ENCODE assay signal across 18 cellular contexts in the genomic region with DNA sequence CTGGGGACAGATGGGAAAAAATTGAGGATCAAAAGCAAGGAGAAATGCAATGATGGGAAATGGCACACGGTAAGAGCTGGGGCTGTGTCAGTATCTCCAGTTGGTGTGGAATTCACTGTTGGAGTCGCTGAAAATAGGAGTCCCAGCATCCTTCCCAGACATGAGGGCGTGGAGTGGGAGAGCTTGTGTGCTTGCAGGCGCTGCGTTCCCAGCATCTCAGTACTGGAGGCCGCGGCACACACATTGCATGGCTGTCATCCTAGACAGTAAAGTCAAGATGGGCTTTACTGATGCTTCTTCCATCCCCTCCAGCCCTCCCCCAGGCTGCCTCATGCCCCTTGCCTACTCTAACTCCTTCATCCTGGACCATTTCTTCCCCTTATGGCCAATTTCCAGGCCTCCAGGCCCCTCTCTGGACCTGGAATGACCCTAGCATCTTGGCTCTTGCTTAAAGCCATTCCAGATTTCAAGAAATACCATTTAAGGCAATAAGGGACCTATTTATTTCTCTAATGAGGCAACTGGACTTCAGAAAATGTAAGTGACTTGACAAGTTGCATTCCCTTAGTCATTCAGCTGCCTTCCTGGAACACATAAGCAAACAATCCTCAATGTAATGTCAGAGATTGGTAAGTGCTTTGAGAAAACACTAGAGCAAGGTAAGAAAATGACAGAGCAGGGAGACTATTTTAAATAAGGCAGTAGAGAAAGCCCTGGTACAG.
DNase-seq lines count a peak whose midpoint lies in the region; ATAC-seq and TF ChIP-seq lines count a peak whose summit lies in the region.
"Had no signal": no experiment of that assay in that cellular context is flagged by ENCODE, and none has a peak within 500 bp of the region (broad histone marks: within the 10 kb centered on the region; RNA-seq: fewer than 3 reads in every experiment).

No MANE protein-coding gene starts in this region.

- H3K4me3 ChIP-seq in lower lobe of right lung (no peak overlapping the region), aorta (ENCODE audit: low read length in 2 of 2) (no peak overlapping the region)

- H3K9me3 Mint-ChIP-seq in MCF 10A (ENCODE audit: unreplicated experiment) = no peaks in the 10 kb centered on the region
- H3K9me3 Mint-ChIP-seq in H9 = no peaks in the 10 kb centered on the region
- H3K9me3 Mint-ChIP-seq: activated naive CD8-positive, alpha-beta T cell treated with anti-CD3 and anti-CD28 coated beads for 36 hours; dendritic cell treated with granulocyte-macrophage colony-stimulating factor and Interleukin-4, amounts not matched to agents 40 ng/mL and 50 ng/mL, for 4 days had no signal

- H3K27ac ChIP-seq in lower lobe of right lung = peak overlapping the region; percentile 36
- no peak overlapping the region for H3K27ac ChIP-seq in aorta (ENCODE audit: low read depth in 1 of 2, low read length in 2 of 2)
- no peak overlapping the region for H3K27ac ChIP-seq in H9 (ENCODE audit: insufficient read length, low read depth, low read length)

- no peak overlapping the region for H4K91ac ChIP-seq in H9 (ENCODE audit: insufficient read length, low read depth, low read length)

- H3K56ac ChIP-seq in H9 (ENCODE audit: insufficient read length, low read depth, low read length) = no peak overlapping the region

- intact Hi-C loops in MCF 10A (cut with micrococcal nuclease) (no loop called here), lower lobe of right lung (cut with DNase I) (no loop called here), aorta (cut with DNase I) (loop anchor here in 1 of 2 donors (5.0 kb wide), 1 partner anchor 38 kb away; no protein-coding TSS in a partner anchor)

- H4K5ac ChIP-seq in H9 (ENCODE audit: insufficient read length, low read depth, low read length) = no peak overlapping the region

- H4K20me1 ChIP-seq in H9 (ENCODE audit: control insufficient read depth, insufficient read depth, insufficient read length) = no peaks in the 10 kb centered on the region

- no peak overlapping the region for H3K9ac ChIP-seq in H9 (ENCODE audit: extremely low read depth, insufficient read length, low read length)

- no peak overlapping the region for H3K4ac ChIP-seq in H9 (ENCODE audit: low read depth, low read length)

- no peak overlapping the region for H3K4me2 ChIP-seq in H9 (ENCODE audit: insufficient read depth, insufficient read length, low read length)

- H3K27me3 Mint-ChIP-seq in MCF 10A (ENCODE audit: insufficient read depth, unreplicated experiment) = no peaks in the 10 kb centered on the region
- no peaks in the 10 kb centered on the region for H3K27me3 Mint-ChIP-seq in H9 (ENCODE audit: low read depth)
- H3K27me3 Mint-ChIP-seq: activated naive CD8-positive, alpha-beta T cell treated with anti-CD3 and anti-CD28 coated beads for 36 hours; dendritic cell treated with granulocyte-macrophage colony-stimulating factor and Interleukin-4, amounts not matched to agents 40 ng/mL and 50 ng/mL, for 4 days had no signal

- DNase-seq in T47D (ENCODE audit: low read depth in 1 of 2, low spot score in 1 of 2) (peak; percentile 12 to 24), MCF 10A (ENCODE audit: unreplicated experiment) (no peak), dedifferentiated amniotic fluid mesenchymal stem cell (ENCODE audit: extremely low spot score) (peak; percentile 81), lower lobe of right lung (no peak), aorta (no peak), NCI-H2227 treated with DMSO at 0.1 percent for 48 hours (lab: John Stamatoyannopoulos, UW) (no peak), cerebellum (ENCODE audit: low spot score) (no peak), H9 (no peak)
- DNase-seq: ACHN; activated CD8-positive, alpha-beta memory T cell treated with anti-CD3 and anti-CD28 coated beads, Interleukin-2, amount 10 ng/mL, durations not matched to agents 7 days and 5 days; activated naive CD8-positive, alpha-beta T cell treated with anti-CD3 and anti-CD28 coated beads for 36 hours; NCI-H1436; NCI-H748 treated with DMSO at 0.1 percent for 48 hours; nucleus accumbens; stimulated activated CD4-positive, alpha-beta T cell treated with anti-CD3 and anti-CD28 coated beads, Interleukin-15, amount 100 ng/mL, for 24 hours had no signal

- POLR2A ChIA-PET in MCF 10A (lab: Yijun Ruan, JAX) = interaction anchor here (1.0 kb wide), 1 partner anchor 176 kb away, joined by 3 read pairs; no protein-coding TSS in a partner anchor

- H3K79me1 ChIP-seq in H9 (ENCODE audit: insufficient read depth, low read depth, low read length, poor library complexity, severe bottlenecking) = no peaks in the 10 kb centered on the region

- H2BK15ac ChIP-seq in H9 (ENCODE audit: low read depth, low read length) = no peak overlapping the region

- H3K27me3 ChIP-seq in lower lobe of right lung (ENCODE audit: low read depth) (no peaks in the 10 kb centered on the region), aorta (ENCODE audit: control insufficient read depth in 1 of 2, insufficient read depth in 2 of 2, low read length in 1 of 2) (no peaks in the 10 kb centered on the region), H9 (ENCODE audit: insufficient read depth, low read length) (no peaks in the 10 kb centered on the region)

- ATAC-seq in lower lobe of right lung (peak; percentile 72 to 89), aorta (ENCODE audit: low FRiP score) (peak; percentile 33)
- ATAC-seq: HepG2, Right ventricle myocardium inferior had no signal

- no peak overlapping the region for H3K18ac ChIP-seq in H9 (ENCODE audit: insufficient read length, low read depth, low read length)

- peaks cover 16% of the 10 kb centered on the region for H3K4me1 ChIP-seq in lower lobe of right lung
- no peaks in the 10 kb centered on the region for H3K4me1 ChIP-seq in aorta (ENCODE audit: control insufficient read depth in 1 of 2, insufficient read depth in 2 of 2, low read length in 2 of 2)
- no peaks in the 10 kb centered on the region for H3K4me1 ChIP-seq in H9 (ENCODE audit: insufficient read depth, low read length)

- H3K4me3 Mint-ChIP-seq in MCF 10A (ENCODE audit: unreplicated experiment) (no peak overlapping the region), H9 (no peak overlapping the region)
- H3K4me3 Mint-ChIP-seq: activated CD8-positive, alpha-beta memory T cell treated with anti-CD3 and anti-CD28 coated beads, Interleukin-2, amount 10 ng/mL, durations not matched to agents 7 days and 5 days; activated naive CD8-positive, alpha-beta T cell treated with anti-CD3 and anti-CD28 coated beads for 36 hours; dendritic cell treated with granulocyte-macrophage colony-stimulating factor and Interleukin-4, amounts not matched to agents 40 ng/mL and 50 ng/mL, for 4 days had no signal

- H2BK12ac ChIP-seq in H9 (ENCODE audit: insufficient read length, low read depth, low read length) = no peak overlapping the region

- H3K36me3 Mint-ChIP-seq in MCF 10A (ENCODE audit: insufficient read depth, unreplicated experiment) = peaks cover 99% of the 10 kb centered on the region
- no peaks in the 10 kb centered on the region for H3K36me3 Mint-ChIP-seq in H9 (ENCODE audit: insufficient read depth in 1 of 3, low read depth in 3 of 3)
- H3K36me3 Mint-ChIP-seq: activated CD8-positive, alpha-beta memory T cell treated with anti-CD3 and anti-CD28 coated beads, Interleukin-2, amount 10 ng/mL, durations not matched to agents 7 days and 5 days; activated naive CD8-positive, alpha-beta T cell treated with anti-CD3 and anti-CD28 coated beads for 36 hours had no signal

- no peak overlapping the region for H3T11ph ChIP-seq in H9 (ENCODE audit: low read length)

- H3K27ac Mint-ChIP-seq in MCF 10A (ENCODE audit: low read depth, unreplicated experiment) (no peak overlapping the region), H9 (no peak overlapping the region)
- H3K27ac Mint-ChIP-seq: activated CD8-positive, alpha-beta memory T cell treated with anti-CD3 and anti-CD28 coated beads, Interleukin-2, amount 10 ng/mL, durations not matched to agents 7 days and 5 days; activated naive CD8-positive, alpha-beta T cell treated with anti-CD3 and anti-CD28 coated beads for 36 hours; dendritic cell treated with granulocyte-macrophage colony-stimulating factor and Interleukin-4, amounts not matched to agents 40 ng/mL and 50 ng/mL, for 4 days had no signal

- H3K9me3 ChIP-seq in lower lobe of right lung (no peaks in the 10 kb centered on the region), aorta (ENCODE audit: control insufficient read depth, low read length) (no peaks in the 10 kb centered on the region), H9 (ENCODE audit: control insufficient read depth, low read depth, low read length) (no peaks in the 10 kb centered on the region)

- TF ChIP-seq CTCF in MCF 10A (IDR thresholded peaks at IDR 0.05; ENCODE audit: unreplicated experiment) (no peak), lower lobe of right lung (IDR thresholded peaks at IDR 0.05) (no peak), H9 (conservative IDR thresholded peaks at IDR 0.05) (no peak)

- H3K14ac ChIP-seq in H9 (ENCODE audit: insufficient read depth, low read length) = no peak overlapping the region; the same call in 1 of the 2 replicates

- 95 to 96% methylated on average over 7 of the region's 7 CpGs for WGBS in aorta, 2 donors
- WGBS in H9 (ENCODE audit: extremely low coverage, insufficient read length, low lambda C conversion rate) = no CpG with 5 or more reads among the region's 7 CpGs

- in situ Hi-C loops in T47D (cut with HindIII; ENCODE audit: low pct_unique_long_range_greater_than_20kb, low sequenced_read_pairs) = no loop called here

- H3K23ac ChIP-seq in H9 (ENCODE audit: insufficient read length, low read depth, low read length) = no peak overlapping the region

- H2BK120ac ChIP-seq in H9 (ENCODE audit: low read depth, low read length, poor library complexity, severe bottlenecking) = no peak overlapping the region

- H3K36me3 ChIP-seq in lower lobe of right lung (no peaks in the 10 kb centered on the region), aorta (ENCODE audit: control insufficient read depth in 1 of 2, insufficient read depth in 2 of 2, low read length in 1 of 2) (no peaks in the 10 kb centered on the region)

- no TSS peak for BruUV-seq in MCF 10A (replicated peaks; lab: Mats Ljungman, UMichigan)

- H3K79me2 ChIP-seq in H9 (ENCODE audit: insufficient read depth, low read length) = no peaks in the 10 kb centered on the region

- H3K4me1 Mint-ChIP-seq in MCF 10A (ENCODE audit: insufficient read depth, unreplicated experiment) (no peaks in the 10 kb centered on the region), H9 (peaks cover 14 to 18% of the 10 kb centered on the region in 2 experiments)

- no peak overlapping the region for H4K8ac ChIP-seq in H9 (replicated peaks; ENCODE audit: insufficient read length, low read depth, low read length)

- H2BK20ac ChIP-seq in H9 (ENCODE audit: low read depth, low read length, poor library complexity, severe bottlenecking) = no peak overlapping the region

- H2BK5ac ChIP-seq in H9 (ENCODE audit: insufficient read length, low read length) = no peak overlapping the region

- no peak overlapping the region for H2AFZ ChIP-seq in H9 (ENCODE audit: low read length)

- H3K23me2 ChIP-seq in H9 (ENCODE audit: insufficient read length, low read depth, low read length, poor library complexity, severe bottlenecking) = no peaks in the 10 kb centered on the region

- CTCF ChIA-PET in MCF 10A (lab: Yijun Ruan, JAX) = interaction anchor here (1.4 kb wide), 1 partner anchor 176 kb away, joined by 5 read pairs; no protein-coding TSS in a partner anchor

- H2AK5ac ChIP-seq in H9 (ENCODE audit: insufficient read length, low read length) = no peak overlapping the region

Comparison
In these comparisons a context has a peak if more than half of its experiments do, and no peak if none do; other contexts are left out.
1. DNase-seq: peak in T47D (2 of 2) and dedifferentiated amniotic fluid mesenchymal stem cell (single experiment); none in MCF 10A (single experiment), lower lobe of right lung (single experiment), aorta (0 of 2), NCI-H2227 treated with DMSO at 0.1 percent for 48 hours (single experiment), cerebellum (single experiment) and H9 (single experiment).